Comparison of ENCODE assay signal across 8 cellular contexts in the genomic region with DNA sequence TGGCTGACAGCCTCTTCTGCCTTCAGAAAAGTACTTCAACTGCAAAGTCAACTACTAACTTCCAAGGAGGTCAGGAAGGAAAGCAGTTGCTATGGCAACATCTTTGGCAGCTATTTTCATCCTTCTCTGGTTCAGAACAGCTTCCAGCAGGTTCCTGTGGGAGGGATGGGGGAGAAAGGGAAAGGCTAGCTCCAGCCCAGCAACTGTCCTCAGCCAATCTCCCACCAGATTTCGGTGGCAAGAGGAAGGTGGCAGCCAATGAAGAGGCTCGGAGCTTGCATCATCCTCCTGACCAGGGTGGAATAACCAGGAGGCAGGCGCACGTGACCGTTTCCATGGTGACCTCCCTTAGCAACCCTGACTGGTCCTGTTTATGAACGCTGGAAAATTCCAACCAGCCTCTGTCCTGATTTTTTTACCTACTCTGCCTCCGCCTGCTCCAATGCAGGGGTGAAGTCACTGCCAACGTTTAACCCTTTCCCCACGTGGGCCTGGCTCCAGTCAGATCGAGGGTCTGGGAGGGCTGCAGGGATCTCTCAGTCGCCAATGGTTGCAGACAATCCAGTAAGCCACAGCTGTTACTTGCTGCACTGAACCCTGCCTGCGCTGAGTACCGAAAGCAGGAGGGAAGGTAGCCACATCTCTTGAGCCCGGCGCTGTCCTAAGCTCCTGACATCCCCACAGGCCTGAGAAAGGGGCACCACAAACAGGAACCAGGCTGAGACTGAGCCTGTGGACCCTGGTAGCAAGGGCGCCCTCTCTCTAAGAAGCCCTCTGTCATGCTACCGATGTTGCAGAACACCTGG. TPM values are rescaled to one million over a fixed set of nuclear protein-coding genes. Genes with fewer than 3 reads are reported as not detected.
DNase-seq lines count a peak whose midpoint lies in the region; ATAC-seq, FAIRE-seq and TF ChIP-seq lines count a peak whose summit lies in the region.

No MANE protein-coding gene starts in this region.

- no peaks in the 10 kb centered on the region for H3K79me2 ChIP-seq in endothelial cell of umbilical vein (ENCODE audit: control insufficient read depth, insufficient read depth, low read length)

- H3K9me1 ChIP-seq in endothelial cell of umbilical vein (replicated peaks; ENCODE audit: control insufficient read depth, extremely low read depth, insufficient read depth, low read length): no peaks in the 10 kb centered on the region

- TF ChIP-seq CTCF in endothelial cell of umbilical vein (IDR thresholded peaks at IDR 0.05; ENCODE audit: extremely low read depth in 1 of 2, insufficient read depth in 1 of 2, low read depth in 1 of 2, low read length in 2 of 2) (no peak), lung (IDR thresholded peaks at IDR 0.05; ENCODE audit: control extremely low read depth, extremely low read depth) (no peak)

- DNase-seq in DMS 273 treated with DMSO at 0.1 percent for 48 hours (lab: John Stamatoyannopoulos, UW): peak; percentile 99
- peak; percentile 86 for DNase-seq in H54 (ENCODE audit: insufficient read length, low spot score)
- peak; percentile 92 to 97 for DNase-seq in NCI-H187 (lab: John Stamatoyannopoulos, UW)
- peak; percentile 100 for DNase-seq in SW480 (ENCODE audit: low spot score)
- peak; percentile 100 for DNase-seq in endothelial cell of umbilical vein (ENCODE audit: low read depth, low spot score)
- peak; percentile 99 for DNase-seq in lung (ENCODE audit: low spot score)
- DNase-seq in stromal cell of bone marrow (ENCODE audit: low read depth): peak; percentile 100

- H3K9ac ChIP-seq in endothelial cell of umbilical vein (replicated peaks; ENCODE audit: extremely low read depth, insufficient read depth, low read length): peak overlapping the region; percentile 63

- H3K27me3 ChIP-seq in endothelial cell of umbilical vein (ENCODE audit: control insufficient read depth in 2 of 2, insufficient read depth in 2 of 2, low read length in 2 of 2) (no peaks in the 10 kb centered on the region), lung (ENCODE audit: control insufficient read depth, insufficient read depth) (no peaks in the 10 kb centered on the region)

- peak overlapping the region; percentile 40 for H3K4me2 ChIP-seq in endothelial cell of umbilical vein (ENCODE audit: insufficient read depth, low read length)

- BruUV-seq in endothelial cell of umbilical vein (replicated peaks; lab: Mats Ljungman, UMichigan): no TSS peak

- TF ChIP-seq POLR2A in H54 (IDR thresholded peaks at IDR 0.05; ENCODE audit: low read depth, low read length): peak; percentile 3; the same call in 1 of the 2 replicates
- TF ChIP-seq POLR2A in endothelial cell of umbilical vein (IDR thresholded peaks at IDR 0.05; ENCODE audit: low read depth, low read length): peak; percentile 49

- H3K36me3 ChIP-seq in endothelial cell of umbilical vein (ENCODE audit: control insufficient read depth in 2 of 2, extremely low read depth in 1 of 2, insufficient read depth in 2 of 2, low read length in 2 of 2): no peaks in the 10 kb centered on the region
- H3K36me3 ChIP-seq in lung (ENCODE audit: control insufficient read depth in 2 of 2, insufficient read depth in 2 of 2, low read length in 2 of 2): no peaks in the 10 kb centered on the region

- H3K27ac ChIP-seq in endothelial cell of umbilical vein (ENCODE audit: insufficient read depth, low read depth, low read length) (peak overlapping the region; percentile 81), lung (ENCODE audit: low read depth in 1 of 2, low read length in 1 of 2) (peak overlapping the region; percentile 97 to 98)

- intact Hi-C loops in endothelial cell of umbilical vein (cut with micrococcal nuclease): loop anchor here (1.0 kb wide), 3 partner anchors 10 to 15 kb away; no protein-coding TSS in a partner anchor

- H3K9me3 ChIP-seq in endothelial cell of umbilical vein (replicated peaks; ENCODE audit: control insufficient read depth, insufficient read depth, low read length) (no peaks in the 10 kb centered on the region), lung (ENCODE audit: control insufficient read depth in 2 of 2, insufficient read depth in 1 of 2, low read length in 1 of 2) (no peaks in the 10 kb centered on the region)

- WGBS in lung, 2 donors: 7 to 13% methylated on average over 17 of the region's 17 CpGs

- dilution Hi-C loops in endothelial cell of umbilical vein (cut with MboI; ENCODE audit: extremely low pct_ligation_motif_present, low sequenced_read_pairs): no loop called here

- peak overlapping the region; percentile 8 for H2AFZ ChIP-seq in endothelial cell of umbilical vein (ENCODE audit: low read depth, low read length)

- H3K4me1 ChIP-seq in endothelial cell of umbilical vein (ENCODE audit: control insufficient read depth, extremely low read depth, insufficient read depth, low read length) (peaks cover 59% of the 10 kb centered on the region), lung (ENCODE audit: control insufficient read depth in 2 of 2, insufficient read depth in 2 of 2, low read length in 2 of 2) (peaks cover 38 to 46% of the 10 kb centered on the region in 2 donors)

- peak; percentile 50 for FAIRE-seq in H54 (lab: Jason Lieb, UNC)
- FAIRE-seq in endothelial cell of umbilical vein (lab: Jason Lieb, UNC): peak; percentile 100

- peak; percentile 89 for ATAC-seq in lung (ENCODE audit: insufficient read depth, low FRiP score)
- ATAC-seq in GM19455 (IDR thresholded peaks at IDR 0.05; ENCODE audit: unreplicated experiment): no peak

- H3K4me3 ChIP-seq in endothelial cell of umbilical vein (replicated peaks in 1 of 3; ENCODE audit: insufficient read depth in 1 of 3, low read depth in 1 of 3, low read length in 3 of 3) (no peak overlapping the region), lung (no peak overlapping the region)

- CTCF ChIA-PET in endothelial cell of umbilical vein (lab: Charles Lee): interaction anchor here (0.9 to 13.9 kb wide), 7 partner anchors 9 to 20 kb away, joined by 3 to 247 read pairs (median 6); a partner anchor contains a TSS

- POLR2A ChIA-PET in endothelial cell of umbilical vein (lab: Charles Lee): interaction anchor here (0.9 to 9.4 kb wide), 6 partner anchors 10 to 69 kb away, joined by 4 to 204 read pairs (median 6); a partner anchor contains a TSS

- H4K20me1 ChIP-seq in endothelial cell of umbilical vein (replicated peaks; ENCODE audit: control insufficient read depth, extremely low read depth, insufficient read depth, low read length): no peaks in the 10 kb centered on the region

TF ChIP-seq in endothelial cell of umbilical vein, 7 proteins besides CTCF, POLR2A, EP300 and RAD21:
- no peak for TF ChIP-seq GATA2 (IDR thresholded peaks at IDR 0.05; ENCODE audit: insufficient read depth, insufficient read length, low read depth, low read length)
- no peak for TF ChIP-seq FOS (IDR thresholded peaks at IDR 0.05; ENCODE audit: borderline replicate concordance, insufficient read depth, low read length)
- no peak for TF ChIP-seq EZH2 (IDR thresholded peaks at IDR 0.05; ENCODE audit: borderline replicate concordance, low read depth, low read length, severe bottlenecking)
- TF ChIP-seq, protein P1, sequence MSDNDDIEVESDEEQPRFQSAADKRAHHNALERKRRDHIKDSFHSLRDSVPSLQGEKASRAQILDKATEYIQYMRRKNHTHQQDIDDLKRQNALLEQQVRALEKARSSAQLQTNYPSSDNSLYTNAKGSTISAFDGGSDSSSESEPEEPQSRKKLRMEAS (IDR thresholded peaks at IDR 0.05; ENCODE audit: insufficient read depth, insufficient read length): peak; percentile 99
- TF ChIP-seq MYC (IDR thresholded peaks at IDR 0.05; ENCODE audit: low read depth, low read length): no peak
- TF ChIP-seq JUN (IDR thresholded peaks at IDR 0.05; ENCODE audit: borderline replicate concordance, insufficient read depth, insufficient read length, low read depth): peak; percentile 63
- TF ChIP-seq POLR2AphosphoS5 (IDR thresholded peaks at IDR 0.05; ENCODE audit: insufficient read depth, low read depth, low read length): peak; percentile 47

RNA-seq across cellular contexts. Expression of a gene that starts 11.2 kb away (rescaled TPM):
- total RNA-seq in endothelial cell of umbilical vein (7,529 and 7,700 TPM in 2 replicates), lung (over 10,000 TPM; 10,633 to 48,332 TPM)
- polyA plus RNA-seq in endothelial cell of umbilical vein (394 and 491 TPM in 2 replicates), lung (1,000 to 10,000 TPM in 1 of 2 donors, 100 to 1,000 TPM in 1; 125 to 2,965 TPM)
- 47.1 and 87.3 TPM in 2 replicates for polyA plus RNA-seq in endothelial cell of umbilical vein (2011; cell fraction: cytosol; rRNA removed)
- polyA plus RNA-seq in endothelial cell of umbilical vein (2011; cell fraction: nucleus; rRNA removed): 5,514 and 5,703 TPM in 2 replicates
- polyA plus RNA-seq in endothelial cell of umbilical vein (2012): 638 and 920 TPM in 2 replicates
- polyA minus RNA-seq in endothelial cell of umbilical vein: 8,330 and 9,132 TPM in 2 replicates
- polyA minus RNA-seq in endothelial cell of umbilical vein (2011; cell fraction: cytosol; rRNA and poly(A)+ RNA removed): 1,996 TPM
- 28,697 and 33,573 TPM in 2 replicates for polyA minus RNA-seq in endothelial cell of umbilical vein (2011; cell fraction: nucleus; rRNA and poly(A)+ RNA removed)

RNA-seq across cellular contexts. Expression of a gene that starts 37.2 kb away (rescaled TPM):
- total RNA-seq in endothelial cell of umbilical vein: 88.2 and 88.7 TPM in 2 replicates
- polyA plus RNA-seq in endothelial cell of umbilical vein: 126 and 153 TPM in 2 replicates
- 95.1 and 111 TPM in 2 replicates for polyA plus RNA-seq in endothelial cell of umbilical vein (2011; cell fraction: cytosol; rRNA removed)
- polyA plus RNA-seq in endothelial cell of umbilical vein (2011; cell fraction: nucleus; rRNA removed): 143 and 176 TPM in 2 replicates
- polyA plus RNA-seq in endothelial cell of umbilical vein (2012): 53.3 and 68.2 TPM in 2 replicates
- polyA minus RNA-seq in endothelial cell of umbilical vein: 50.9 and 74.3 TPM in 2 replicates
- 57.2 TPM for polyA minus RNA-seq in endothelial cell of umbilical vein (2011; cell fraction: cytosol; rRNA and poly(A)+ RNA removed)
- 38.2 and 51.4 TPM in 2 replicates for polyA minus RNA-seq in endothelial cell of umbilical vein (2011; cell fraction: nucleus; rRNA and poly(A)+ RNA removed)
- total RNA-seq in lung: 10 to 100 TPM; 54.3 to 93.8 TPM
- 100 to 1,000 TPM in 1 of 2 donors, 10 to 100 TPM in 1; 79.1 to 107 TPM for polyA plus RNA-seq in lung
